16 cellular contexts compared by ENCODE assay signal in genomic region chr13:29439601-29440381, GRCh38.
"Had no signal": no experiment of that assay in that cellular context is flagged by ENCODE, and none has a peak within 500 bp of the region (broad histone marks: within the 10 kb centered on the region; RNA-seq: fewer than 3 reads in every experiment).

No MANE protein-coding gene starts in this region.

- H3K27ac ChIP-seq: ovary had no signal

- DNase-seq: activated CD4-positive, alpha-beta T cell treated with anti-CD3 and anti-CD28 coated beads, Interleukin-2, amount 50 U/mL, for 4 hours; activated gamma-delta T cell; activated T-cell treated with anti-CD3 and anti-CD28 coated beads, Interleukin-2, amount 50 U/mL, for 72 hours; effector memory CD8-positive, alpha-beta T cell; immature natural killer cell; kidney glomerular epithelial cell; mesendoderm; naive thymus-derived CD8-positive, alpha-beta T cell; stimulated activated CD4-positive, alpha-beta T cell treated with anti-CD3 and anti-CD28 coated beads, Interleukin-12 subunit alpha, Interleukin-12 subunit beta, amount 100 ng/mL, for 4 hours; stimulated activated CD4-positive, alpha-beta T cell treated with anti-CD3 and anti-CD28 coated beads, Interleukin-1b, Interleukin-23, amount 100 ng/mL, for 48 hours; stimulated activated CD8-positive, alpha-beta memory T cell treated with anti-CD3 and anti-CD28 coated beads, Interleukin-4, amount 100 ng/mL, for 48 hours; stimulated activated naive CD4-positive, alpha-beta T cell treated with Interleukin-2 at 50 U/mL for 16 hours; tibial artery had no signal

- H3K27me3 ChIP-seq: ovary, tibial artery had no signal

- H3K36me3 ChIP-seq: ovary, tibial artery had no signal

- H3K4me3 ChIP-seq: ovary, tibial artery had no signal

- FAIRE-seq: frontal cortex, TTC549 had no signal

- H3K9me3 ChIP-seq: ovary, tibial artery had no signal

- ATAC-seq: activated T-cell treated with anti-CD3 and anti-CD28 coated beads, Interleukin-2, amount 50 U/mL, for 72 hours; effector memory CD8-positive, alpha-beta T cell; naive thymus-derived CD8-positive, alpha-beta T cell had no signal
